Comparison of ENCODE assay signal across 1 cellular context in the genomic region with DNA sequence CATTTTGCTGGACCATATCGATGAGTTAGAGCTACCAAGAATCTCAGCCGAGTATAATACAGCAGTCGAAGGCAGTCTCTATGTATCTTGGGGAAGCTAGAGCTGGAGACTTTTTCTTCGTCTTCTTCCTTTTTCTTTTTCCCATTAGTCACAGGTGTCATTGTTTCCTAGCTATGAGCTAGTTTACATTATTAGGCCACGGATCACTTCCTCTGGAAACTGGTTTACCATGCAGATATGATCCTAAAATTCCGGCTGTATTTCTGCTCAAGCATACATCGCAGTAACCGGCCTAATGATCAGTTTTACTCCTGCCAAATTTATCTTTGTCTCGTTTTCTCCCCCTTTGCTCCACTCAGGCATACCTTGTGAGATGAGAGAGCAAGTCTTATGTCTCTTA.
TF ChIP-seq lines count a peak whose summit lies in the region.

No MANE protein-coding gene starts in this region.

TF ChIP-seq in IMR-90, 13 proteins besides CTCF, POLR2A, EP300 and RAD21 (continued from another document):
- TF ChIP-seq FOS (IDR thresholded peaks at IDR 0.05; ENCODE audit: low read depth, low read length) = no peak
- TF ChIP-seq MAFK (IDR thresholded peaks at IDR 0.05; ENCODE audit: low read depth, low read length) = no peak
